Comparison of ENCODE assay signal across 8 cellular contexts in genomic region chr9:136108648-136109266, GRCh38. TPM values are rescaled to one million over a fixed set of nuclear protein-coding genes. Genes with fewer than 3 reads are reported as not detected.
DNase-seq lines count a peak whose midpoint lies in the region; ATAC-seq and TF ChIP-seq lines count a peak whose summit lies in the region.

No MANE protein-coding gene starts in this region.

- H2AFZ ChIP-seq in SK-N-SH (ENCODE audit: low read depth), result no peak overlapping the region

- POLR2A ChIA-PET in SK-N-SH (lab: Yijun Ruan, JAX) (interaction anchor here (1.5 kb wide), 1 partner anchor 13 kb away, joined by 6 read pairs; no protein-coding TSS in a partner anchor), WTC11 (lab: Charles Lee) (no interaction called here)

- H3K4me3 ChIP-seq in SK-N-SH (ENCODE audit: low read depth in 2 of 2, low read length in 1 of 2) (no peak overlapping the region), right cardiac atrium (ENCODE audit: low read length) (no peak overlapping the region)

- DNase-seq in SK-N-SH (no peak), WTC11 (ENCODE audit: low spot score) (no peak), right cardiac atrium (peak in 1 of 3 donors; percentile 70), omental fat pad (ENCODE audit: low spot score) (no peak)
- no peak for DNase-seq in stimulated activated naive CD8-positive, alpha-beta T cell treated with anti-CD3 and anti-CD28 coated beads, Interleukin-15, amount 100 ng/mL, for 72 hours

- ATAC-seq in SK-N-SH treated with all-trans-retinoic acid at 6 μM for 48 hours (no peak), WTC11 (0 out of 2 replicates have a peak, but pooled peaks have one; percentile 1), right cardiac atrium (no peak), GM19328 (IDR thresholded peaks at IDR 0.05; ENCODE audit: unreplicated experiment) (no peak), GM18511 (IDR thresholded peaks at IDR 0.05; ENCODE audit: unreplicated experiment) (no peak), omental fat pad (ENCODE audit: low FRiP score) (no peak)
- no peak for ATAC-seq in stimulated activated naive CD8-positive, alpha-beta T cell treated with anti-CD3 and anti-CD28 coated beads, Interleukin-15, amount 100 ng/mL, for 72 hours

- no peaks in the 10 kb centered on the region for H3K9me2 ChIP-seq in SK-N-SH

- H3K27ac Mint-ChIP-seq in WTC11, result no peak overlapping the region
- peak overlapping the region; percentile 80 to 97 for H3K27ac Mint-ChIP-seq in stimulated activated naive CD8-positive, alpha-beta T cell treated with anti-CD3 and anti-CD28 coated beads, Interleukin-15, amount 100 ng/mL, for 72 hours

- peak overlapping the region; percentile 40; the same call in 1 of the 2 replicates for H3K4me3 Mint-ChIP-seq in WTC11
- H3K4me3 Mint-ChIP-seq in stimulated activated naive CD8-positive, alpha-beta T cell treated with anti-CD3 and anti-CD28 coated beads, Interleukin-15, amount 100 ng/mL, for 72 hours, result peak overlapping the region; percentile 90 to 96

- intact Hi-C loops in right cardiac atrium (cut with DNase I), result no loop called here

- WGBS in SK-N-SH (ENCODE audit: low lambda C conversion rate), result 93% methylated on average over 25 of the region's 27 CpGs
- WGBS in right cardiac atrium, result 78% methylated on average over 27 of the region's 27 CpGs

- no peak for TF ChIP-seq RAD21 in SK-N-SH (IDR thresholded peaks at IDR 0.05; ENCODE audit: low read length)

- H3K4me1 Mint-ChIP-seq in WTC11, result peaks cover 58% of the 10 kb centered on the region
- H3K4me1 Mint-ChIP-seq in stimulated activated naive CD8-positive, alpha-beta T cell treated with anti-CD3 and anti-CD28 coated beads, Interleukin-15, amount 100 ng/mL, for 72 hours, result peaks cover 91% of the 10 kb centered on the region

- no peaks in the 10 kb centered on the region for H4K20me1 ChIP-seq in SK-N-SH (ENCODE audit: insufficient read depth)

- TF ChIP-seq EP300 in SK-N-SH (IDR thresholded peaks at IDR 0.05; ENCODE audit: borderline replicate concordance in 1 of 2, low read depth in 1 of 2, low read length in 1 of 2), result no peak

- peak overlapping the region; percentile 76 for H3K4me2 ChIP-seq in SK-N-SH

- H3K27ac ChIP-seq in SK-N-SH (ENCODE audit: low read depth in 2 of 2, low read length in 1 of 2), result peak overlapping the region; percentile 36 to 79; a peak in 3 of 4 replicates
- H3K27ac ChIP-seq in right cardiac atrium (ENCODE audit: low read length), result peak overlapping the region; percentile 48

- CTCF ChIA-PET in SK-N-SH (lab: Yijun Ruan, JAX) (interaction anchor here (1.2 to 1.5 kb wide), 3 partner anchors 13 to 19 kb away, joined by 4 to 5 read pairs (median 4); no protein-coding TSS in a partner anchor), WTC11 (lab: Charles Lee) (interaction anchor here (1.0 to 2.1 kb wide), 4 partner anchors 9 to 30 kb away, joined by 3 to 5 read pairs (median 5); no protein-coding TSS in a partner anchor)

- H3K9me3 Mint-ChIP-seq in WTC11, result no peaks in the 10 kb centered on the region
- no peaks in the 10 kb centered on the region for H3K9me3 Mint-ChIP-seq in stimulated activated naive CD8-positive, alpha-beta T cell treated with anti-CD3 and anti-CD28 coated beads, Interleukin-15, amount 100 ng/mL, for 72 hours

- H3K9me3 ChIP-seq in SK-N-SH (no peaks in the 10 kb centered on the region), right cardiac atrium (ENCODE audit: control insufficient read depth, low read length) (no peaks in the 10 kb centered on the region)

- H3F3A ChIP-seq in SK-N-SH (replicated peaks; ENCODE audit: insufficient read depth), result peaks cover 6% of the 10 kb centered on the region

- TF ChIP-seq CTCF in SK-N-SH (IDR thresholded peaks at IDR 0.05) (no peak), WTC11 (IDR thresholded peaks at IDR 0.05) (no peak), omental fat pad (IDR thresholded peaks at IDR 0.05) (no peak)

- no peaks in the 10 kb centered on the region for H3K36me3 Mint-ChIP-seq in WTC11

- no peaks in the 10 kb centered on the region for H3K27me3 Mint-ChIP-seq in WTC11 (ENCODE audit: low read depth)
- no peaks in the 10 kb centered on the region for H3K27me3 Mint-ChIP-seq in stimulated activated naive CD8-positive, alpha-beta T cell treated with anti-CD3 and anti-CD28 coated beads, Interleukin-15, amount 100 ng/mL, for 72 hours

- no peaks in the 10 kb centered on the region for H3K27me3 ChIP-seq in SK-N-SH (ENCODE audit: insufficient read depth)
- no peaks in the 10 kb centered on the region for H3K27me3 ChIP-seq in right cardiac atrium (ENCODE audit: control insufficient read depth, insufficient read depth)

- no peaks in the 10 kb centered on the region for H3K36me3 ChIP-seq in SK-N-SH (replicated peaks in 1 of 2; ENCODE audit: control insufficient read depth in 1 of 2, insufficient read depth in 2 of 2, low read length in 1 of 2)

- no peaks in the 10 kb centered on the region for H3K79me2 ChIP-seq in SK-N-SH (ENCODE audit: insufficient read depth)

- peaks cover 36 to 53% of the 10 kb centered on the region in 2 experiments; a peak in 3 of 4 replicates for H3K4me1 ChIP-seq in SK-N-SH (ENCODE audit: control insufficient read depth in 1 of 2, insufficient read depth in 2 of 2, low read depth in 1 of 2, low read length in 1 of 2)
- peaks cover 5% of the 10 kb centered on the region for H3K4me1 ChIP-seq in right cardiac atrium (ENCODE audit: control insufficient read depth, insufficient read depth, low read length)

- H3K9ac ChIP-seq in SK-N-SH, result peak overlapping the region; percentile 11; the same call in 1 of the 2 replicates

TF ChIP-seq in SK-N-SH, 30 proteins besides CTCF, POLR2A, EP300 and RAD21:
- TF ChIP-seq RXRA (IDR thresholded peaks at IDR 0.05; ENCODE audit: borderline replicate concordance, low read depth), result no peak

TF ChIP-seq in SK-N-SH treated with all-trans-retinoic acid at 6 μM for 48 hours, 23 proteins besides CTCF, POLR2A, EP300 and RAD21 (continues in another document):
- TF ChIP-seq, protein P1, sequence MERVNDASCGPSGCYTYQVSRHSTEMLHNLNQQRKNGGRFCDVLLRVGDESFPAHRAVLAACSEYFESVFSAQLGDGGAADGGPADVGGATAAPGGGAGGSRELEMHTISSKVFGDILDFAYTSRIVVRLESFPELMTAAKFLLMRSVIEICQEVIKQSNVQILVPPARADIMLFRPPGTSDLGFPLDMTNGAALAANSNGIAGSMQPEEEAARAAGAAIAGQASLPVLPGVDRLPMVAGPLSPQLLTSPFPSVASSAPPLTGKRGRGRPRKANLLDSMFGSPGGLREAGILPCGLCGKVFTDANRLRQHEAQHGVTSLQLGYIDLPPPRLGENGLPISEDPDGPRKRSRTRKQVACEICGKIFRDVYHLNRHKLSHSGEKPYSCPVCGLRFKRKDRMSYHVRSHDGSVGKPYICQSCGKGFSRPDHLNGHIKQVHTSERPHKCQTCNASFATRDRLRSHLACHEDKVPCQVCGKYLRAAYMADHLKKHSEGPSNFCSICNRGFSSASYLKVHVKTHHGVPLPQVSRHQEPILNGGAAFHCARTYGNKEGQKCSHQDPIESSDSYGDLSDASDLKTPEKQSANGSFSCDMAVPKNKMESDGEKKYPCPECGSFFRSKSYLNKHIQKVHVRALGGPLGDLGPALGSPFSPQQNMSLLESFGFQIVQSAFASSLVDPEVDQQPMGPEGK (CRISPR knock-in tag; IDR thresholded peaks at IDR 0.05; ENCODE audit: borderline replicate concordance), result no peak
- no peak for TF ChIP-seq RARB (CRISPR knock-in tag; IDR thresholded peaks at IDR 0.05)
- no peak for TF ChIP-seq CSDC2 (CRISPR knock-in tag; IDR thresholded peaks at IDR 0.05)
- TF ChIP-seq TOX (CRISPR knock-in tag; IDR thresholded peaks at IDR 0.05; ENCODE audit: borderline replicate concordance), result no peak
- no peak for TF ChIP-seq ARNTL (CRISPR knock-in tag; IDR thresholded peaks at IDR 0.05; ENCODE audit: borderline replicate concordance, low read depth)
- TF ChIP-seq OSR1 (CRISPR knock-in tag; IDR thresholded peaks at IDR 0.05), result no peak

TF ChIP-seq in WTC11, 78 proteins besides CTCF, POLR2A, EP300 and RAD21 (continues in another document):
- TF ChIP-seq ZNF317 (CRISPR knock-in tag; IDR thresholded peaks at IDR 0.05; ENCODE audit: borderline replicate concordance, low read depth), result no peak
- no peak for TF ChIP-seq PREB (CRISPR knock-in tag; IDR thresholded peaks at IDR 0.05; ENCODE audit: borderline replicate concordance)
- no peak for TF ChIP-seq NFE2L1 (CRISPR knock-in tag; IDR thresholded peaks at IDR 0.05)
- TF ChIP-seq, protein P2, sequence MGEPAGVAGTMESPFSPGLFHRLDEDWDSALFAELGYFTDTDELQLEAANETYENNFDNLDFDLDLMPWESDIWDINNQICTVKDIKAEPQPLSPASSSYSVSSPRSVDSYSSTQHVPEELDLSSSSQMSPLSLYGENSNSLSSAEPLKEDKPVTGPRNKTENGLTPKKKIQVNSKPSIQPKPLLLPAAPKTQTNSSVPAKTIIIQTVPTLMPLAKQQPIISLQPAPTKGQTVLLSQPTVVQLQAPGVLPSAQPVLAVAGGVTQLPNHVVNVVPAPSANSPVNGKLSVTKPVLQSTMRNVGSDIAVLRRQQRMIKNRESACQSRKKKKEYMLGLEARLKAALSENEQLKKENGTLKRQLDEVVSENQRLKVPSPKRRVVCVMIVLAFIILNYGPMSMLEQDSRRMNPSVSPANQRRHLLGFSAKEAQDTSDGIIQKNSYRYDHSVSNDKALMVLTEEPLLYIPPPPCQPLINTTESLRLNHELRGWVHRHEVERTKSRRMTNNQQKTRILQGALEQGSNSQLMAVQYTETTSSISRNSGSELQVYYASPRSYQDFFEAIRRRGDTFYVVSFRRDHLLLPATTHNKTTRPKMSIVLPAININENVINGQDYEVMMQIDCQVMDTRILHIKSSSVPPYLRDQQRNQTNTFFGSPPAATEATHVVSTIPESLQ (CRISPR knock-in tag; IDR thresholded peaks at IDR 0.05), result no peak

RNA-seq across cellular contexts. Expression of gene TMEM250, which starts 9.9 kb away (rescaled TPM):
- polyA plus RNA-seq in SK-N-SH (2012; rRNA removed), result 22.1 and 25.9 TPM in 2 replicates
- polyA plus RNA-seq in SK-N-SH (2012; cell fraction: cytosol; rRNA removed), result 14.6 and 21.9 TPM in 2 replicates
- 31.1 and 36.2 TPM in 2 replicates for polyA plus RNA-seq in SK-N-SH (2012; cell fraction: nucleus; rRNA removed)
- total RNA-seq in WTC11 (2021), result 39.4 to 41.0 TPM (median 39.5 TPM) in 3 replicates
- total RNA-seq in right cardiac atrium, result 10 to 100 TPM; 18.5 to 25.5 (median 20.9) TPM
- polyA plus RNA-seq in right cardiac atrium, result 16.5 TPM
- 10 to 100 TPM; 23.8 to 31.1 (median 28.4) TPM for total RNA-seq in omental fat pad

RNA-seq across cellular contexts. Expression of gene NACC2, which starts 13.7 kb away (rescaled TPM):
- polyA plus RNA-seq in SK-N-SH (2012; rRNA removed) (18.4 and 22.1 TPM in 2 replicates), right cardiac atrium (19.4 TPM)
- 11.0 and 14.6 TPM in 2 replicates for polyA plus RNA-seq in SK-N-SH (2012; cell fraction: cytosol; rRNA removed)
- polyA plus RNA-seq in SK-N-SH (2012; cell fraction: nucleus; rRNA removed), result 32.2 and 32.4 TPM in 2 replicates
- total RNA-seq in WTC11 (2021) (14.1 to 17.1 TPM (median 14.5 TPM) in 3 replicates), right cardiac atrium (10 to 100 TPM; 31.4 to 45.3 (median 37.8) TPM), omental fat pad (10 to 100 TPM; 22.9 to 37.6 (median 24.8) TPM)

Comparison
In these comparisons a context has a peak if more than half of its experiments do, and no peak if none do; other contexts are left out.
1. Of the 6 proteins assayed by ChIP-seq in both WTC11 and SK-N-SH: peak only in WTC11: MAX; only in SK-N-SH: none; in both: none; in neither: 5.